Comparison of ENCODE assay signal across 1 cellular context in the genomic region with DNA sequence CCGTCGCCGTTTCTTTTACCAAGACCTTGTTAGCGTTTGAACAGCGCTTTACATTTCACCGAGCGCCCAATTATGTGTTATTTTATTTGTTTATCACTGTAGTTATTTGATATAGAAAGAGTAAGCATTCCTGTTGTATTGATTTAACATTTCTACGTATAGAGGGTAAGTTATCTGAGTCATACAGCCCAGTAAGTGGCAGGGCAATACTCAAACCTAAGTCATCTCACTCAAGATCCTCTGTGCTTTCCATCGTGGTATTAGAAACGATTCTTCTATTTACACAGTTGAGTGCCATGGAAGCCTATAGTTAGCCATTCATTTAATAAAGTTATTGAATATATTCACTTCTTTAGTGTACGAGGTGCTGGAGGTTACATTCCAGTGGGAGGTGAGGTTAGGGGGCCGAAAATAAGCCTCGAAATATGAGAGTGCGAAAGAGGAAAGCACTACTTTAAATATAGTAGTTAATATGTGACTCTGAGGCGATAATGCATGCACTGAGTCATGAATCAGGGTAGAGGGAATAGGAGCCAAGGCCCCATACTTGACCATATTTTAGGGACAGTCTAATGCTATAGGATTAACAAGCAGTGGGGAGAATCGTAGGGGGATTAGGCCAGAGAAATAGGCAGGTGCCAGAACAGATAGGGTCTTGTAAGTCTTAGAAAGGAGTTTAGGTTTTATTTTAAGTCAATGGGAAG.
TF ChIP-seq lines count a peak whose summit lies in the region.

No MANE protein-coding gene starts in this region.

TF ChIP-seq in HCT116, 20 proteins besides CTCF, POLR2A, EP300 and RAD21 (continued from another document):
- TF ChIP-seq, protein P1, sequence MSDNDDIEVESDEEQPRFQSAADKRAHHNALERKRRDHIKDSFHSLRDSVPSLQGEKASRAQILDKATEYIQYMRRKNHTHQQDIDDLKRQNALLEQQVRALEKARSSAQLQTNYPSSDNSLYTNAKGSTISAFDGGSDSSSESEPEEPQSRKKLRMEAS (IDR thresholded peaks at IDR 0.05): no peak
- no peak for TF ChIP-seq JUND (IDR thresholded peaks at IDR 0.05)
- no peak for TF ChIP-seq CEBPB (IDR thresholded peaks at IDR 0.05; ENCODE audit: low read depth)
- TF ChIP-seq, protein P2, sequence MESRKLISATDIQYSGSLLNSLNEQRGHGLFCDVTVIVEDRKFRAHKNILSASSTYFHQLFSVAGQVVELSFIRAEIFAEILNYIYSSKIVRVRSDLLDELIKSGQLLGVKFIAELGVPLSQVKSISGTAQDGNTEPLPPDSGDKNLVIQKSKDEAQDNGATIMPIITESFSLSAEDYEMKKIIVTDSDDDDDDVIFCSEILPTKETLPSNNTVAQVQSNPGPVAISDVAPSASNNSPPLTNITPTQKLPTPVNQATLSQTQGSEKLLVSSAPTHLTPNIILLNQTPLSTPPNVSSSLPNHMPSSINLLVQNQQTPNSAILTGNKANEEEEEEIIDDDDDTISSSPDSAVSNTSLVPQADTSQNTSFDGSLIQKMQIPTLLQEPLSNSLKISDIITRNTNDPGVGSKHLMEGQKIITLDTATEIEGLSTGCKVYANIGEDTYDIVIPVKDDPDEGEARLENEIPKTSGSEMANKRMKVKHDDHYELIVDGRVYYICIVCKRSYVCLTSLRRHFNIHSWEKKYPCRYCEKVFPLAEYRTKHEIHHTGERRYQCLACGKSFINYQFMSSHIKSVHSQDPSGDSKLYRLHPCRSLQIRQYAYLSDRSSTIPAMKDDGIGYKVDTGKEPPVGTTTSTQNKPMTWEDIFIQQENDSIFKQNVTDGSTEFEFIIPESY (IDR thresholded peaks at IDR 0.05; ENCODE audit: extremely low read depth, insufficient replicate concordance, low read length): no peak
- no peak for TF ChIP-seq SP1 (IDR thresholded peaks at IDR 0.05; ENCODE audit: low read depth)
- no peak for TF ChIP-seq YY1 (IDR thresholded peaks at IDR 0.05; ENCODE audit: extremely low read depth, insufficient replicate concordance, low read depth, low read length)
- TF ChIP-seq CBX3 (IDR thresholded peaks at IDR 0.05; ENCODE audit: low read depth): no peak
TF ChIP-seq in HCT116: peak in this region for 0.
